Comparison of ENCODE assay signal across 31 cellular contexts in the genomic region with DNA sequence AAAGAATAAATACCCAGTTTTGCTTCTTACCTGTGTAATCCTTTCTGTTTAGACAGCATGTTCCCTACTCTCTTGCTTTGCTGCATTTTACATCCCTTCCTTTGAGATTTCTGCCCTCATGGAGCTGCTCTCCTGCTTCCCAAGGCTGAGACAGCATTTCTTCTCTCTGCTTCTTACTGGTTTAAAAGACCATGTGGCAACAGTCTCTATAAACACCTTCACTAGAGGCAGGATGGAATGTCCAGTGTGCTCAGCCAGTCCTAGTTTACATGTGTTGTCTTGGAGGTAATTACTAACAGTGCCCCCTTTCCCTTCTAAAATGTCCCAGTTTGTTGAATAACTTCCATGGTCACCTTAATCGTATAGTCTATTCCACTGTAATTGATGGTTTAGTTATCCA.
DNase-seq lines count a peak whose midpoint lies in the region; ATAC-seq lines count a peak whose summit lies in the region.
"Had no signal": no experiment of that assay in that cellular context is flagged by ENCODE, and none has a peak within 500 bp of the region (broad histone marks: within the 10 kb centered on the region; RNA-seq: fewer than 3 reads in every experiment).

No MANE protein-coding gene starts in this region.

- no peak for DNase-seq in Right ventricle myocardium inferior (ENCODE audit: missing footprints)
- no peak for DNase-seq in right cardiac atrium
- DNase-seq in Right ventricle myocardium superior = no peak
- DNase-seq in cardiac septum (ENCODE audit: low spot score) = no peak
- no peak for DNase-seq in NCI-H1694 treated with DMSO at 0.1 percent for 48 hours (lab: John Stamatoyannopoulos, UW)
- DNase-seq: 8988T; ACHN; AML-193; BE2C; C1 segment of cervical spinal cord; Caco-2; Calu3; CD4-positive, alpha-beta memory T cell; CD4-positive, alpha-beta T cell; CD4-positive, CD25-positive, alpha-beta regulatory T cell; CD8-positive, alpha-beta memory T cell; CD8-positive, alpha-beta T cell; COR-L47; DMS 273 treated with DMSO at 0.1 percent for 48 hours; DMS153; DMS53; DMS79; DMS79 treated with DMSO at 0.1 percent for 48 hours; DND-41; EL had no signal

- ATAC-seq in Right ventricle myocardium inferior (peak; percentile 34), right cardiac atrium (no peak), Right ventricle myocardium superior (ENCODE audit: poor library complexity) (peak; percentile 58)
- ATAC-seq: A549; CD8-positive, alpha-beta T cell had no signal

- H3K27ac ChIP-seq in right cardiac atrium (ENCODE audit: low read length) (no peak overlapping the region), urinary bladder (ENCODE audit: low read depth) (peak overlapping the region; percentile 10)
- H3K27ac ChIP-seq: 22Rv1; A549; BLaER1; BLaER1 treated with 17β-estradiol and CSF1 and Interleukin-3, amounts not matched to agents 10 nM and 100 nM; C4-2B had no signal

- H3K27me3 ChIP-seq in right cardiac atrium (ENCODE audit: control insufficient read depth, insufficient read depth) = no peaks in the 10 kb centered on the region
- H3K27me3 ChIP-seq: BE2C; BLaER1; BLaER1 treated with 17β-estradiol and CSF1 and Interleukin-3, amounts not matched to agents 10 nM and 100 nM had no signal

- 89% methylated on average over 1 of the region's 1 CpG for WGBS in right cardiac atrium
- 81% methylated on average over 1 of the region's 1 CpG for WGBS in urinary bladder

- intact Hi-C loops in Right ventricle myocardium inferior (cut with DNase I) (no loop called here), right cardiac atrium (cut with DNase I) (no loop called here), Right ventricle myocardium superior (cut with DNase I) (no loop called here), cardiac septum (cut with DNase I) (no loop called here)

- no peaks in the 10 kb centered on the region for H3K9me3 ChIP-seq in right cardiac atrium (ENCODE audit: control insufficient read depth, low read length)
- H3K9me3 ChIP-seq: A549; BE2C; BLaER1; BLaER1 treated with 17β-estradiol and CSF1 and Interleukin-3, amounts not matched to agents 10 nM and 100 nM; Caco-2 had no signal

- no peak overlapping the region for H3K4me3 ChIP-seq in right cardiac atrium (ENCODE audit: low read length)
- no peak overlapping the region for H3K4me3 ChIP-seq in urinary bladder (ENCODE audit: low read depth, low read length)
- H3K4me3 ChIP-seq: A549; BLaER1; BLaER1 treated with 17β-estradiol and CSF1 and Interleukin-3, amounts not matched to agents 10 nM and 100 nM had no signal

- peaks cover 2% of the 10 kb centered on the region for H3K36me3 ChIP-seq in urinary bladder (ENCODE audit: insufficient read depth)
- H3K36me3 ChIP-seq: BE2C; BLaER1; BLaER1 treated with 17β-estradiol and CSF1 and Interleukin-3, amounts not matched to agents 10 nM and 100 nM had no signal

- H3K4me1 ChIP-seq in right cardiac atrium (ENCODE audit: control insufficient read depth, insufficient read depth, low read length) = no peaks in the 10 kb centered on the region
- H3K4me1 ChIP-seq in urinary bladder (ENCODE audit: insufficient read depth) = no peaks in the 10 kb centered on the region
- H3K4me1 ChIP-seq: A549; BE2C; BLaER1; BLaER1 treated with 17β-estradiol and CSF1 and Interleukin-3, amounts not matched to agents 10 nM and 100 nM; Caco-2 had no signal

Comparison
In these comparisons a context has a peak if more than half of its experiments do, and no peak if none do; other contexts are left out.
1. ATAC-seq: peak in Right ventricle myocardium inferior (single experiment) and Right ventricle myocardium superior (single experiment); none in right cardiac atrium (0 of 2).